ENCODE assay signal across 8 cellular contexts in genomic region chr14:55277972-55278740, GRCh38. TPM values are rescaled to one million over a fixed set of nuclear protein-coding genes. Genes with fewer than 3 reads are reported as not detected.
DNase-seq lines count a peak whose midpoint lies in the region; ATAC-seq lines count a peak whose summit lies in the region.

No MANE protein-coding gene starts in this region.

- H3K27ac Mint-ChIP-seq in naive B cell: peak overlapping the region; percentile 56 to 96 (median 76)

- H3K9me3 Mint-ChIP-seq in naive B cell: no peaks in the 10 kb centered on the region

- ATAC-seq in GM18873 (IDR thresholded peaks at IDR 0.05; ENCODE audit: low FRiP score, unreplicated experiment): peak; percentile 81
- peak; percentile 86 for ATAC-seq in HG02678 (IDR thresholded peaks at IDR 0.05; ENCODE audit: unreplicated experiment)
- ATAC-seq in naive B cell (ENCODE audit: low read depth in 2 of 2): peak; percentile 95

- peaks cover 0 to 6% of the 10 kb centered on the region in 2 donors for H3K36me3 Mint-ChIP-seq in naive B cell

- peaks cover 39 to 59% (median 57%) of the 10 kb centered on the region in 3 donors for H3K4me1 Mint-ChIP-seq in naive B cell

- H3K27me3 Mint-ChIP-seq in naive B cell: no peaks in the 10 kb centered on the region

- H3K4me3 Mint-ChIP-seq in naive B cell: peak overlapping the region; percentile 17 to 84 (median 72)

- DNase-seq in NOMO-1 (lab: John Stamatoyannopoulos, UW; ENCODE audit: unreplicated experiment in 2 of 2) (peak; percentile 23 to 85), naive B cell (peak; percentile 55), NCI-H526 treated with DMSO at 0.1 percent for 48 hours (lab: John Stamatoyannopoulos, UW) (no peak), NCI-H345 (lab: John Stamatoyannopoulos, UW) (no peak), hypothalamus (lab: John Stamatoyannopoulos, UW) (no peak), T-helper 9 cell (no peak)

RNA-seq across cellular contexts. Expression of gene FBXO34, which starts 6.9 kb away (rescaled TPM):
- polyA plus RNA-seq in naive B cell (ENCODE audit: low read depth in 6 of 6): 10 to 100 TPM; 22.9 to 35.2 (median 26.9) TPM

Comparison
In these comparisons a context has a peak if more than half of its experiments do, and no peak if none do; other contexts are left out.
1. DNase-seq: peak in NOMO-1 (2 of 2) and naive B cell (single experiment); none in NCI-H526 treated with DMSO at 0.1 percent for 48 hours (single experiment), NCI-H345 (single experiment), hypothalamus (0 of 51) and T-helper 9 cell (single experiment).
2. Peak in every context shown above with its lines, with median percentiles within 50 percentile points of each other: ATAC-seq.